Comparison of ENCODE assay signal across 8 cellular contexts in the genomic region with DNA sequence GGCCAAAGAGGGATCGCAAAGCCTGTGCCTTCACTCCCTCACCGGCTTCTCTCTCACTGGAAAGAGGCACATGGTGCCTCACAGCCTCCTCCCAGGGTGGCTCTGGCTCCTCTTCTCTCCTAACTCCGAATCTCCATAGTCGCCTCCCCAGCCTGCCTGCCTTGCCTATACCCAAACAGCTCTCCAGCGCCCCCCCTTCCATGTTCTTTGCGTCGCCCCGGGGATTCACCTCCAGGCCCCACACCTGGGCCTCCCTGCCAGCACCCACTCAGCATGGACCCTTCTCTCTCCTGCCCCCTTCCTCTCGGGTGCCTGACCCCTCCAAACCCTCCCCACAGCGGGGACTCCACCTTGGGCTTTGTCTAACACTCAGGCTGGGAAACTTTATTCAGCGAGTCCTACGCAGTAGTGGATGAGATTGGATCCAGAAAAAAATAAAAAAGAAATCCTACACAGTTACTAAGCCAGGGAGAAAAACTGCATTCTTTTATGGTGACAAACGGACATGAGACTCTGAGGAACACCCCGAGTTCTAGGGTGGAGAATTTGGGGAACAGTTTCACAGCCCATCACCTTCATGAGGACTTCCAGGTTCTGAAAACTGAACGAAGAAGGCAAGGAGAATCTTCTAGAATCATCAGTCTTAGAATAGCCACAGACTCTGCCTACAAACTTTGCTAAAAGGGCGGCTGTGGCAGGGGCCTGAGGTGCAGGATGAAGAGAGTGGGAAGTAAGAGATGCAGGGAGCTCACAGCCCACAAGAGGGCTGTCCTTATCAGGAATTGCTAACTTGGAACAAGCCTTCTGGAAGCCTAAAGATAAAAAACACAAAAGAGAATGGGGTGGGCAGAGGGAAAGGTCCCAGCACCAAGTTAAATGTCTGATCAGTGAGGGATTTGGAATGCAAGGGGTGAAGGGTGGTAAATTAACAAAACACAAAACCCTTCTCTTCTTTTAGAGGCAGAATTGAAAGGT. TPM values are rescaled to one million over a fixed set of nuclear protein-coding genes. Genes with fewer than 3 reads are reported as not detected.
DNase-seq lines count a peak whose midpoint lies in the region; ATAC-seq and TF ChIP-seq lines count a peak whose summit lies in the region.

No MANE protein-coding gene starts in this region.

- peak overlapping the region; percentile 52 for H2AFZ ChIP-seq in fibroblast of lung (ENCODE audit: low read length)

- TF ChIP-seq CTCF in GM06990 (IDR thresholded peaks at IDR 0.05; ENCODE audit: insufficient read depth, low read length, poor library complexity, severe bottlenecking) = peak; percentile 25
- peak; percentile 55 to 71 for TF ChIP-seq CTCF in fibroblast of lung (conservative IDR thresholded peaks at IDR 0.05 in 1 of 2, IDR thresholded peaks at IDR 0.05 in 1 of 2; ENCODE audit: low read depth in 1 of 2, low read length in 2 of 2)

- no peak overlapping the region for H3K9ac ChIP-seq in fibroblast of lung (ENCODE audit: insufficient read depth, low read length)

- no peaks in the 10 kb centered on the region for H3K9me3 ChIP-seq in fibroblast of lung (ENCODE audit: control insufficient read depth, insufficient read depth, low read depth, low read length)

- H3K27me3 ChIP-seq in GM06990 (replicated peaks; ENCODE audit: control insufficient read depth, insufficient read depth, low read length) (no peaks in the 10 kb centered on the region), fibroblast of lung (ENCODE audit: control insufficient read depth, insufficient read depth, low read length) (no peaks in the 10 kb centered on the region)

- H3K36me3 ChIP-seq in GM06990 (ENCODE audit: control insufficient read depth, insufficient read depth, low read length) (peaks cover 1% of the 10 kb centered on the region; the same call in 1 of the 2 replicates), fibroblast of lung (ENCODE audit: control insufficient read depth, insufficient read depth, low read length) (peaks cover 18% of the 10 kb centered on the region)

- intact Hi-C loops in left colon (cut with DNase I, micrococcal nuclease) (loop anchor here in 1 of 2 donors (10.0 kb wide), 1 partner anchor 233 kb away; no protein-coding TSS in a partner anchor), posterior vena cava (cut with DNase I) (no loop called here)

- ATAC-seq in left colon = no peak

- peaks cover 19% of the 10 kb centered on the region for H3K4me1 ChIP-seq in fibroblast of lung (ENCODE audit: control insufficient read depth, extremely low read depth, insufficient read depth, low read length)

- no peak overlapping the region for H3K4me3 ChIP-seq in GM06990 (replicated peaks; ENCODE audit: low read depth, low read length)
- H3K4me3 ChIP-seq in fibroblast of lung (replicated peaks in 1 of 4; ENCODE audit: control extremely low read depth in 1 of 4, insufficient read depth in 1 of 4, low read depth in 3 of 4, low read length in 4 of 4) = no peak overlapping the region
- no peak overlapping the region for H3K4me3 ChIP-seq in skin epidermis

- no peaks in the 10 kb centered on the region for H4K20me1 ChIP-seq in fibroblast of lung (ENCODE audit: control insufficient read depth, extremely low read depth, insufficient read depth, low read length)

- H3K79me2 ChIP-seq in fibroblast of lung (ENCODE audit: control insufficient read depth, insufficient read depth, low read length) = peaks cover 34% of the 10 kb centered on the region

- H3K27ac ChIP-seq in fibroblast of lung (ENCODE audit: insufficient read depth, low read length) (peak overlapping the region; percentile 83), skin epidermis (peak overlapping the region in 18 of 21 experiments; percentile 18 to 98 (median 62))

- H3K4me2 ChIP-seq in fibroblast of lung (ENCODE audit: extremely low read depth, insufficient read depth, low read length) = peak overlapping the region; percentile 74

- DNase-seq in GM06990 (ENCODE audit: extremely low read depth, insufficient read length) (no peak), RPMI7951 (ENCODE audit: low read depth) (peak; percentile 14), fibroblast of lung (ENCODE audit: low read depth in 2 of 2) (peak; percentile 61 to 71), left colon (no peak), posterior vena cava (ENCODE audit: low spot score) (no peak)
- DNase-seq in activated T-cell treated with anti-CD3 and anti-CD28 coated beads, Interleukin-2, amount 50 U/mL, for 1 hour = no peak
- DNase-seq in activated CD8-positive, alpha-beta memory T cell treated with anti-CD3 and anti-CD28 coated beads, Interleukin-2, amount 50 U/mL, for 4 hours = no peak

RNA-seq across cellular contexts. Expression of a gene that starts 5.3 kb away (rescaled TPM):
- total RNA-seq in RPMI7951 (2014; rRNA removed; shearing (Covaris generic)) = 13.5 and 21.7 TPM in 2 replicates
- 24.7 and 37.0 TPM in 2 replicates for total RNA-seq in fibroblast of lung
- 12.5 and 19.0 TPM in 2 replicates for polyA plus RNA-seq in fibroblast of lung
- polyA plus RNA-seq in fibroblast of lung (2012) = 17.7 and 30.6 TPM in 2 replicates
- 23.5 and 40.0 TPM in 2 replicates for polyA minus RNA-seq in fibroblast of lung (ENCODE audit: low replicate concordance)
- total RNA-seq in left colon = 10 to 100 TPM; 12.1 to 13.0 TPM
- 10 to 100 TPM; 39.4 to 55.8 TPM for total RNA-seq in posterior vena cava

RNA-seq across cellular contexts. Expression of a gene that starts 35.3 kb away (rescaled TPM):
- 12.6 and 13.3 TPM in 2 replicates for total RNA-seq in RPMI7951 (2014; rRNA removed; shearing (Covaris generic))
- total RNA-seq in fibroblast of lung (16.5 and 18.2 TPM in 2 replicates), left colon (10 to 100 TPM; 25.3 to 33.2 TPM), posterior vena cava (10 to 100 TPM; 15.2 to 19.3 TPM)
- 7.4 and 9.6 TPM in 2 replicates for polyA plus RNA-seq in fibroblast of lung
- polyA plus RNA-seq in fibroblast of lung (2012) = 9.7 and 14.0 TPM in 2 replicates
- 23.9 and 26.0 TPM in 2 replicates for polyA minus RNA-seq in fibroblast of lung (ENCODE audit: low replicate concordance)

Comparison
In these comparisons a context has a peak if more than half of its experiments do, and no peak if none do; other contexts are left out.
1. DNase-seq: peak in RPMI7951 (single experiment) and fibroblast of lung (2 of 2); none in GM06990 (single experiment), left colon (0 of 2), activated T-cell treated with anti-CD3 and anti-CD28 coated beads, Interleukin-2, amount 50 U/mL, for 1 hour (single experiment), activated CD8-positive, alpha-beta memory T cell treated with anti-CD3 and anti-CD28 coated beads, Interleukin-2, amount 50 U/mL, for 4 hours (single experiment) and posterior vena cava (single experiment).